ENCODE assay signal across 16 cellular contexts in the genomic region with DNA sequence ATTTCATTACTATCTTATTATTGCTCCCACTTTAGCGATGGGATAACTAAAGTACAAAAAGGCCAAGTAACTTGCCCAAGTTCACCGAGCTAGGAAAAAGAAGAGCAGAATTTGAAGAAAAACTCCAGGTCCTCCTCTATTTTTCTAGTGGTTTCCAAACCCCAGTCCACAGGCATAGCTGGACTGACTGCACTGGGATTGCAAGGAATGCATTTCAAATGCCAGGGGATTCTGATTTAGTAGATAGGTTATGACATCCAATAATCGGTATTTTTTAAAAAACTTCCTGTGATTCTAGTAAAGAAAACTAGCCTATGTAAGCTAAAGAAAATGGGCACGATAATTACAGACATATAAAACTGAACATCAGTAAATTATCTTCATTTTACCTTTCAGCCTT.
"Had no signal": no experiment of that assay in that cellular context is flagged by ENCODE, and none has a peak within 500 bp of the region (broad histone marks: within the 10 kb centered on the region; RNA-seq: fewer than 3 reads in every experiment).

No MANE protein-coding gene starts in this region.

- H3K9me3 ChIP-seq: gastroesophageal sphincter, heart right ventricle, right atrium auricular region, suprapubic skin had no signal

- H3K4me3 Mint-ChIP-seq: activated CD8-positive, alpha-beta T cell treated with anti-CD3 and anti-CD28 coated beads for 36 hours; activated naive CD4-positive, alpha-beta T cell treated with anti-CD3 and anti-CD28 coated beads, Interleukin-2, amount 50 U/mL, for 24 hours; brain; naive thymus-derived CD8-positive, alpha-beta T cell; stimulated activated naive CD8-positive, alpha-beta T cell treated with anti-CD3 and anti-CD28 coated beads, Interleukin-15, Interleukin-2, amounts not matched to agents 100 ng/mL and 50 ng/mL, for 24 hours; type B pancreatic cell; WTC11 had no signal

- H3K4me1 ChIP-seq: right atrium auricular region, suprapubic skin had no signal

- H3K27me3 Mint-ChIP-seq: type B pancreatic cell had no signal

- ATAC-seq: gastroesophageal sphincter had no signal

- H3K4me1 Mint-ChIP-seq: activated naive CD4-positive, alpha-beta T cell treated with anti-CD3 and anti-CD28 coated beads, Interleukin-2, amount 50 U/mL, for 24 hours; naive thymus-derived CD8-positive, alpha-beta T cell had no signal

- H3K4me3 ChIP-seq: gastroesophageal sphincter, heart right ventricle, lung, right atrium auricular region, suprapubic skin had no signal

- H3K36me3 ChIP-seq: gastroesophageal sphincter, heart right ventricle, right atrium auricular region, suprapubic skin had no signal

- DNase-seq: activated effector memory CD4-positive, alpha-beta T cell treated with anti-CD3 and anti-CD28 coated beads, Interleukin-2, amount 50 U/mL, for 16 hours; activated T-cell treated with anti-CD3 and anti-CD28 coated beads, Interleukin-2, amount 50 U/mL, for 48 hours; cortex of kidney; effector CD8-positive, alpha-beta T cell had no signal

- H3K9me3 Mint-ChIP-seq: activated CD8-positive, alpha-beta T cell treated with anti-CD3 and anti-CD28 coated beads for 36 hours; activated naive CD4-positive, alpha-beta T cell treated with anti-CD3 and anti-CD28 coated beads, Interleukin-2, amount 50 U/mL, for 24 hours; naive thymus-derived CD8-positive, alpha-beta T cell; stimulated activated naive CD8-positive, alpha-beta T cell treated with anti-CD3 and anti-CD28 coated beads, Interleukin-15, Interleukin-2, amounts not matched to agents 100 ng/mL and 50 ng/mL, for 24 hours; type B pancreatic cell; WTC11 had no signal

- H3K36me3 Mint-ChIP-seq: activated naive CD4-positive, alpha-beta T cell treated with anti-CD3 and anti-CD28 coated beads, Interleukin-2, amount 50 U/mL, for 24 hours; brain; naive thymus-derived CD8-positive, alpha-beta T cell; type B pancreatic cell; WTC11 had no signal

- H3K27ac Mint-ChIP-seq: activated CD8-positive, alpha-beta T cell treated with anti-CD3 and anti-CD28 coated beads for 36 hours; activated naive CD4-positive, alpha-beta T cell treated with anti-CD3 and anti-CD28 coated beads, Interleukin-2, amount 50 U/mL, for 24 hours; naive thymus-derived CD8-positive, alpha-beta T cell; stimulated activated naive CD8-positive, alpha-beta T cell treated with anti-CD3 and anti-CD28 coated beads, Interleukin-15, Interleukin-2, amounts not matched to agents 100 ng/mL and 50 ng/mL, for 24 hours; type B pancreatic cell; WTC11 had no signal

- H3K27ac ChIP-seq: gastroesophageal sphincter, heart right ventricle, right atrium auricular region, suprapubic skin had no signal

- H3K27me3 ChIP-seq: gastroesophageal sphincter, right atrium auricular region, suprapubic skin had no signal
